10 cellular contexts compared by ENCODE assay signal in genomic region chr3:37935756-37936666, GRCh38. TPM values are rescaled to one million over a fixed set of nuclear protein-coding genes. Genes with fewer than 3 reads are reported as not detected.
A peak's percentile ranks its signal among the peaks of the same experiment; 100 is the strongest.
DNase-seq lines count a peak whose midpoint lies in the region; ATAC-seq, FAIRE-seq and TF ChIP-seq lines count a peak whose summit lies in the region.
"Had no signal": no experiment of that assay in that cellular context is flagged by ENCODE, and none has a peak within 500 bp of the region (broad histone marks: within the 10 kb centered on the region; RNA-seq: fewer than 3 reads in every experiment).

No MANE protein-coding gene starts in this region.

- peak overlapping the region; percentile 33 for H3K4me3 Mint-ChIP-seq in endothelial cell (ENCODE audit: unreplicated experiment)
- H3K4me3 Mint-ChIP-seq: activated CD8-positive, alpha-beta memory T cell treated with anti-CD3 and anti-CD28 coated beads, Interleukin-2, amount 10 ng/mL, durations not matched to agents 7 days and 5 days had no signal

- POLR2A ChIA-PET in A549 (lab: Yijun Ruan, JAX) = interaction anchor here (0.6 to 1.2 kb wide), 2 partner anchors 10 to 14 kb away, joined by 3 to 4 read pairs; no protein-coding TSS in a partner anchor

- TF ChIP-seq EP300 in A549 (IDR thresholded peaks at IDR 0.05) = no peak

- DNase-seq in A549 (ENCODE audit: low read depth in 1 of 2, low spot score in 1 of 2) (peak in 1 of 2 experiments; percentile 81), NCI-H226 (peak; percentile 96), endothelial cell (ENCODE audit: low spot score) (no peak), cerebellar cortex (ENCODE audit: low spot score) (no peak), activated T-cell treated with anti-CD3 and anti-CD28 coated beads for 4 hours (no peak), NCI-H82 treated with DMSO at 0.1 percent for 48 hours (lab: John Stamatoyannopoulos, UW; ENCODE audit: unreplicated experiment) (no peak)
- no peak for DNase-seq in stimulated activated CD4-positive, alpha-beta T cell treated with anti-CD3 and anti-CD28 coated beads, Interleukin-12 subunit alpha, Interleukin-12 subunit beta, amount 100 ng/mL, for 4 hours
- DNase-seq: activated CD8-positive, alpha-beta memory T cell treated with anti-CD3 and anti-CD28 coated beads, Interleukin-2, amount 10 ng/mL, durations not matched to agents 7 days and 5 days; NCI-H2107 had no signal

- peaks cover 32% of the 10 kb centered on the region for H3K4me1 ChIP-seq in A549
- peaks cover 36% of the 10 kb centered on the region for H3K4me1 ChIP-seq in mesodermal cell (ENCODE audit: control insufficient read depth, insufficient read depth, low read length, poor library complexity, severe bottlenecking)

- no peaks in the 10 kb centered on the region for H3K9me3 Mint-ChIP-seq in endothelial cell (ENCODE audit: unreplicated experiment)

- H3K27ac Mint-ChIP-seq in endothelial cell (ENCODE audit: unreplicated experiment) = peak overlapping the region; percentile 92
- H3K27ac Mint-ChIP-seq: activated CD8-positive, alpha-beta memory T cell treated with anti-CD3 and anti-CD28 coated beads, Interleukin-2, amount 10 ng/mL, durations not matched to agents 7 days and 5 days had no signal

- TF ChIP-seq CTCF in A549 (IDR thresholded peaks at IDR 0.05) (no peak), endothelial cell (IDR thresholded peaks at IDR 0.05; ENCODE audit: unreplicated experiment) (no peak)

- peaks cover 5% of the 10 kb centered on the region for H3K27me3 Mint-ChIP-seq in endothelial cell (ENCODE audit: unreplicated experiment)

- peak overlapping the region; percentile 67 for H3K4me2 ChIP-seq in A549

- H3K4me3 ChIP-seq in A549 (0 out of 3 replicates have a peak overlapping the region, but pooled peaks have one; percentile 5), mesodermal cell (ENCODE audit: extremely low read depth, insufficient read depth, low read length, poor library complexity, severe bottlenecking) (no peak overlapping the region)

- ATAC-seq in A549 = peak; percentile 31 to 90; a peak in 4 of 6 replicates
- ATAC-seq: activated CD8-positive, alpha-beta memory T cell treated with anti-CD3 and anti-CD28 coated beads, Interleukin-2, amount 10 ng/mL, durations not matched to agents 7 days and 5 days had no signal

- H3K27ac ChIP-seq in A549 (peak overlapping the region; percentile 62 to 76), mesodermal cell (ENCODE audit: low read depth, low read length, severe bottlenecking) (peak overlapping the region; percentile 99)

- H3K9me3 ChIP-seq in A549 = no peaks in the 10 kb centered on the region
- no peaks in the 10 kb centered on the region for H3K9me3 ChIP-seq in mesodermal cell (ENCODE audit: control insufficient read depth, low read length)

- CTCF ChIA-PET in A549 (lab: Yijun Ruan, JAX) = interaction anchor here (0.6 to 2.3 kb wide), 5 partner anchors 13 to 80 kb away, joined by 3 to 5 read pairs (median 3); no protein-coding TSS in a partner anchor

- no peak for TF ChIP-seq POLR2A in A549 (IDR thresholded peaks at IDR 0.05; ENCODE audit: low read length)

- H3K4me1 Mint-ChIP-seq in endothelial cell (ENCODE audit: unreplicated experiment) = peaks cover 38% of the 10 kb centered on the region
- H3K4me1 Mint-ChIP-seq: activated CD8-positive, alpha-beta memory T cell treated with anti-CD3 and anti-CD28 coated beads, Interleukin-2, amount 10 ng/mL, durations not matched to agents 7 days and 5 days had no signal

- H3K36me3 ChIP-seq in mesodermal cell (ENCODE audit: control insufficient read depth, insufficient read depth, low read length) = no peaks in the 10 kb centered on the region

- FAIRE-seq in A549 (lab: Jason Lieb, UNC) = no peak

- peaks cover 4% of the 10 kb centered on the region for H3K36me3 Mint-ChIP-seq in endothelial cell (ENCODE audit: low read depth, unreplicated experiment)
- H3K36me3 Mint-ChIP-seq: activated CD8-positive, alpha-beta memory T cell treated with anti-CD3 and anti-CD28 coated beads, Interleukin-2, amount 10 ng/mL, durations not matched to agents 7 days and 5 days had no signal

- whole genome bisulfite sequencing in A549 (ENCODE audit: missing lambda C conversion rate) = 34% methylated on average over 9 of the region's 9 CpGs
- 87 to 98% methylated on average over 4 of the region's 9 CpGs for WGBS in mesodermal cell (ENCODE audit: insufficient coverage in 2 of 2), 2 experiments

- TF ChIP-seq RAD21 in A549 (conservative IDR thresholded peaks at IDR 0.05 in 1 of 2, IDR thresholded peaks at IDR 0.05 in 1 of 2) = no peak

TF ChIP-seq in A549, 52 proteins besides CTCF, POLR2A, EP300 and RAD21:
- TF ChIP-seq, protein P1, sequence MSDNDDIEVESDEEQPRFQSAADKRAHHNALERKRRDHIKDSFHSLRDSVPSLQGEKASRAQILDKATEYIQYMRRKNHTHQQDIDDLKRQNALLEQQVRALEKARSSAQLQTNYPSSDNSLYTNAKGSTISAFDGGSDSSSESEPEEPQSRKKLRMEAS (IDR thresholded peaks at IDR 0.05) = 0 out of 2 replicates have a peak, but pooled peaks have one; percentile 14
- TF ChIP-seq ZC3H11A (IDR thresholded peaks at IDR 0.05) (no peak), GATA3 (IDR thresholded peaks at IDR 0.05; ENCODE audit: borderline replicate concordance) (peak; percentile 68; the same call in 1 of the 2 replicates)

RNA-seq across cellular contexts. Expression of gene VILL, which starts 54.6 kb away (rescaled TPM):
- polyA plus RNA-seq in A549 (2011; rRNA removed) (0.22 and 0.49 TPM in 2 replicates), A549 (2017; fragmentation: RNase III; extraction: RNeasy Plus Mini Kit Qiagen cat#74134 plus additional on column Dnase treatment) (0.04 to 0.08 TPM (median 0.05 TPM) in 3 replicates)
- 0.16 and 0.23 TPM in 2 replicates for polyA plus RNA-seq in A549 (2012; cell fraction: cytosol; rRNA removed)
- polyA plus RNA-seq in A549 (2012; cell fraction: nucleus; rRNA removed) = 0.55 TPM in 2 replicates
- 0.49 and 0.91 TPM in 2 replicates for polyA minus RNA-seq in A549 (2011; rRNA and poly(A)+ RNA removed)
- 13.7 TPM for total RNA-seq in endothelial cell (ENCODE audit: unreplicated experiment)
- polyA plus RNA-seq in mesodermal cell (2013, experiment 1 of 2) = 4.1 TPM
- 2.7 TPM for polyA plus RNA-seq in mesodermal cell (2013, experiment 2 of 2)
